Comparison of ENCODE assay signal across 8 cellular contexts in genomic region chrX:154748712-154749339, GRCh38. TPM values are rescaled to one million over a fixed set of nuclear protein-coding genes. Genes with fewer than 3 reads are reported as not detected.
DNase-seq lines count a peak whose midpoint lies in the region; ATAC-seq and TF ChIP-seq lines count a peak whose summit lies in the region.

No MANE protein-coding gene starts in this region.

- ATAC-seq in GM19463 (IDR thresholded peaks at IDR 0.05; ENCODE audit: unreplicated experiment), result peak; percentile 47
- ATAC-seq in T-helper 17 cell, result peak; percentile 73
- ATAC-seq in HG03025 (IDR thresholded peaks at IDR 0.05; ENCODE audit: low FRiP score, unreplicated experiment), result no peak

- H3K27ac ChIP-seq in stomach, result peak overlapping the region in 4 of 5 donors; percentile 26 to 41 (median 31)

- intact Hi-C loops in stomach (cut with DNase I; ENCODE audit: low total_unique reads), result no loop called here

- TF ChIP-seq EP300 in stomach (IDR thresholded peaks at IDR 0.05), result no peak

- peaks cover 14% of the 10 kb centered on the region for H3K4me1 Mint-ChIP-seq in T-helper 17 cell

- DNase-seq in DMS 273 treated with DMSO at 0.1 percent for 48 hours (lab: John Stamatoyannopoulos, UW) (peak; percentile 28), NB4 (ENCODE audit: low read depth) (peak; percentile 76), T-helper 17 cell (peak; percentile 12 to 27 (median 13)), kidney epithelial cell (ENCODE audit: low read depth) (no peak), stomach (no peak)
- peak; percentile 63 for DNase-seq in central memory CD4-positive, alpha-beta T cell

- H3K4me3 Mint-ChIP-seq in T-helper 17 cell, result peak overlapping the region; percentile 15

- no peaks in the 10 kb centered on the region for H3K36me3 Mint-ChIP-seq in T-helper 17 cell (ENCODE audit: low read depth)

- H3K4me1 ChIP-seq in stomach, result peaks cover 0 to 28% (median 7%) of the 10 kb centered on the region in 4 donors

- H3K4me3 ChIP-seq in NB4 (ENCODE audit: low read depth, low read length), result peak overlapping the region; percentile 72
- H3K4me3 ChIP-seq in kidney epithelial cell (ENCODE audit: low read depth, low read length), result no peak overlapping the region
- H3K4me3 ChIP-seq in stomach, result peak overlapping the region in 1 of 4 donors; percentile 52

- TF ChIP-seq CTCF in NB4 (IDR thresholded peaks at IDR 0.05; ENCODE audit: low read depth, low read length) (peak; percentile 47), kidney epithelial cell (IDR thresholded peaks at IDR 0.05; ENCODE audit: insufficient read depth, low read length, poor library complexity, severe bottlenecking) (peak; percentile 47), stomach (IDR thresholded peaks at IDR 0.05) (peak in 5 of 7 experiments; percentile 34 to 68 (median 65))

- H3K27me3 Mint-ChIP-seq in T-helper 17 cell, result no peaks in the 10 kb centered on the region

- peaks cover 8% of the 10 kb centered on the region for H3K27me3 ChIP-seq in kidney epithelial cell (ENCODE audit: control insufficient read depth, insufficient read depth, low read length)
- peaks cover 0 to 7% (median 0%) of the 10 kb centered on the region in 3 donors for H3K27me3 ChIP-seq in stomach

- H3K36me3 ChIP-seq in kidney epithelial cell (ENCODE audit: control insufficient read depth, insufficient read depth, low read length), result no peaks in the 10 kb centered on the region
- no peaks in the 10 kb centered on the region for H3K36me3 ChIP-seq in stomach

- H3K9me3 ChIP-seq in T-helper 17 cell (ENCODE audit: control insufficient read depth, low read length, poor library complexity, severe bottlenecking) (no peaks in the 10 kb centered on the region), stomach (no peaks in the 10 kb centered on the region)

- H3K27ac Mint-ChIP-seq in T-helper 17 cell, result peak overlapping the region; percentile 63

- WGBS in stomach, 5 donors, result 19 to 26% (median 24%) methylated on average over 11 of the region's 11 CpGs

- no peak for TF ChIP-seq POLR2A in NB4 (IDR thresholded peaks at IDR 0.05; ENCODE audit: extremely low read depth, insufficient read length)
- TF ChIP-seq POLR2A in stomach (IDR thresholded peaks at IDR 0.05), result no peak

RNA-seq across cellular contexts. Expression of gene GAB3, which starts 2.1 kb away (rescaled TPM):
- total RNA-seq in T-helper 17 cell, result 10 to 100 TPM; 17.7 to 18.4 TPM
- 0.42 and 0.82 TPM in 2 replicates for total RNA-seq in kidney epithelial cell
- 10 to 100 TPM in 1 of 5 donors, 1 to 10 TPM in 2, under 1 TPM in 1, not detected in 1; 0.58 to 11.0 (median 5.2) TPM for total RNA-seq in stomach
- polyA plus RNA-seq in stomach, result 1 to 10 TPM in 1 of 3 donors, under 1 TPM in 2; 0.93 to 1.7 (median 0.95) TPM

RNA-seq across cellular contexts. Expression of gene DKC1, which starts 13.8 kb away (rescaled TPM):
- total RNA-seq in T-helper 17 cell (10 to 100 TPM; 46.6 to 60.7 TPM), kidney epithelial cell (32.3 and 43.8 TPM in 2 replicates), stomach (100 to 1,000 TPM in 1 of 5 donors, 10 to 100 TPM in 3, 1 to 10 TPM in 1; 5.8 to 113 (median 37.6) TPM)
- polyA plus RNA-seq in stomach, result 10 to 100 TPM; 20.5 to 25.5 (median 24.0) TPM

RNA-seq across cellular contexts. Expression of gene MPP1, which starts 56.5 kb away (rescaled TPM):
- total RNA-seq in T-helper 17 cell, result 10 to 100 TPM in 1 of 2 donors, 1 to 10 TPM in 1; 9.0 to 75.0 TPM
- 7.7 and 9.3 TPM in 2 replicates for total RNA-seq in kidney epithelial cell
- 10 to 100 TPM in 2 of 5 donors, 1 to 10 TPM in 3; 3.5 to 26.4 (median 9.3) TPM for total RNA-seq in stomach
- polyA plus RNA-seq in stomach, result 10 to 100 TPM in 1 of 3 donors, 1 to 10 TPM in 2; 9.0 to 12.8 (median 9.0) TPM

Comparison
In these comparisons a context has a peak if more than half of its experiments do, and no peak if none do; other contexts are left out.
1. DNase-seq: peak in DMS 273 treated with DMSO at 0.1 percent for 48 hours (single experiment), NB4 (single experiment), T-helper 17 cell (3 of 3) and central memory CD4-positive, alpha-beta T cell (single experiment); none in kidney epithelial cell (single experiment) and stomach (single experiment).
2. Peak in every context shown above with its lines, with median percentiles within 50 percentile points of each other: CTCF ChIP-seq.